In genomic region chr7:6631605-6632004, GRCh38 we compare ENCODE assay signal across 16 cellular contexts. TPM values are rescaled to one million over a fixed set of nuclear protein-coding genes. Genes with fewer than 3 reads are reported as not detected.
DNase-seq lines count a peak whose midpoint lies in the region; ATAC-seq and TF ChIP-seq lines count a peak whose summit lies in the region.
"Had no signal": no experiment of that assay in that cellular context is flagged by ENCODE, and none has a peak within 500 bp of the region (broad histone marks: within the 10 kb centered on the region; RNA-seq: fewer than 3 reads in every experiment).

No MANE protein-coding gene starts in this region.

- POLR2A ChIA-PET in activated CD8-positive, alpha-beta T cell treated with anti-CD3 and anti-CD28 coated beads for 36 hours (lab: Charles Lee) = no interaction called here
- POLR2A ChIA-PET in activated CD8-positive, alpha-beta T cell treated with anti-CD3 and anti-CD28 coated beads, Interleukin-2, amount 10 ng/mL, durations not matched to agents 7 days and 5 days (lab: Charles Lee) = interaction anchor here (1.4 kb wide), 1 partner anchor 55 kb away, joined by 3 read pairs; the partner anchor contains the start of gene ZDHHC4
- POLR2A ChIA-PET in HEK293 (lab: Yijun Ruan, JAX) = interaction anchor here (0.5 kb wide), 1 partner anchor 213 kb away, joined by 3 read pairs; no protein-coding TSS in a partner anchor

- no peak overlapping the region for H3K27ac ChIP-seq in HEK293 (ENCODE audit: extremely low read depth, low read depth, low read length)

- intact Hi-C loops in activated CD8-positive, alpha-beta T cell treated with anti-CD3 and anti-CD28 coated beads for 36 hours (cut with micrococcal nuclease) = no loop called here
- intact Hi-C loops in activated T-helper 1 cell treated with anti-CD3 and anti-CD28 coated beads, Interleukin-12 subunit alpha, Interleukin-12 subunit beta, Interleukin-2, Interleukin-4 antibody, amounts not matched to agents 30 ng/mL and 10 ng/mL and 1 ng/mL, durations not matched to agents 14 hours and 24 hours and 36 hours (cut with micrococcal nuclease) = loop anchor here (10.0 kb wide), 1 partner anchor 57 kb away; the partner anchor contains the start of gene ZDHHC4
- intact Hi-C loops in head of caudate nucleus (cut with DNase I) = no loop called here

- H3K4me1 ChIP-seq in HEK293 (ENCODE audit: control insufficient read depth, insufficient read depth, low read length) = no peaks in the 10 kb centered on the region

- TF ChIP-seq CTCF in activated CD8-positive, alpha-beta T cell treated with anti-CD3 and anti-CD28 coated beads for 36 hours (IDR thresholded peaks at IDR 0.05) = no peak
- no peak for TF ChIP-seq CTCF in HEK293 (tag by site-specific recombination; IDR thresholded peaks at IDR 0.05)

- DNase-seq in activated CD8-positive, alpha-beta T cell treated with anti-CD3 and anti-CD28 coated beads for 36 hours = no peak
- no peak for DNase-seq in activated CD8-positive, alpha-beta T cell treated with anti-CD3 and anti-CD28 coated beads, Interleukin-2, amount 10 ng/mL, durations not matched to agents 7 days and 5 days
- DNase-seq in activated T-helper 1 cell treated with anti-CD3 and anti-CD28 coated beads, Interleukin-12 subunit alpha, Interleukin-12 subunit beta, Interleukin-2, Interleukin-4 antibody, amounts not matched to agents 30 ng/mL and 10 ng/mL and 1 ng/mL, durations not matched to agents 14 hours and 24 hours and 36 hours (ENCODE audit: low spot score) = no peak
- DNase-seq in head of caudate nucleus (peak in 40 of 42 donors; percentile 33 to 92 (median 62)), EL (no peak)
- DNase-seq: C1 segment of cervical spinal cord, KG1, NCI-H1092, NCI-H187, NCI-H446 treated with DMSO at 0.1 percent for 48 hours, NCI-H748 treated with DMSO at 0.1 percent for 48 hours, SIG-M5 had no signal

- H3K4me3 Mint-ChIP-seq in activated CD8-positive, alpha-beta T cell treated with anti-CD3 and anti-CD28 coated beads for 36 hours = no peak overlapping the region
- H3K4me3 Mint-ChIP-seq in activated CD8-positive, alpha-beta T cell treated with anti-CD3 and anti-CD28 coated beads, Interleukin-2, amount 10 ng/mL, durations not matched to agents 7 days and 5 days = no peak overlapping the region
- no peak overlapping the region for H3K4me3 Mint-ChIP-seq in activated T-helper 1 cell treated with anti-CD3 and anti-CD28 coated beads, Interleukin-12 subunit alpha, Interleukin-12 subunit beta, Interleukin-2, Interleukin-4 antibody, amounts not matched to agents 30 ng/mL and 10 ng/mL and 1 ng/mL, durations not matched to agents 14 hours and 24 hours and 36 hours

- no peaks in the 10 kb centered on the region for H3K36me3 ChIP-seq in HEK293 (ENCODE audit: control insufficient read depth in 2 of 2, insufficient read depth in 1 of 2, low read length in 2 of 2)

- ATAC-seq in activated CD8-positive, alpha-beta T cell treated with anti-CD3 and anti-CD28 coated beads for 36 hours = peak; percentile 34
- no peak for ATAC-seq in activated CD8-positive, alpha-beta T cell treated with anti-CD3 and anti-CD28 coated beads, Interleukin-2, amount 10 ng/mL, durations not matched to agents 7 days and 5 days
- no peak for ATAC-seq in HG03469 (IDR thresholded peaks at IDR 0.05; ENCODE audit: unreplicated experiment)
- ATAC-seq in HG02763 (IDR thresholded peaks at IDR 0.05; ENCODE audit: unreplicated experiment) = no peak

- no peak overlapping the region for H3K4me3 ChIP-seq in HEK293 (ENCODE audit: low read depth, low read length)

- peaks cover 3% of the 10 kb centered on the region for H3K9me3 Mint-ChIP-seq in activated CD8-positive, alpha-beta T cell treated with anti-CD3 and anti-CD28 coated beads for 36 hours
- no peaks in the 10 kb centered on the region for H3K9me3 Mint-ChIP-seq in activated CD8-positive, alpha-beta T cell treated with anti-CD3 and anti-CD28 coated beads, Interleukin-2, amount 10 ng/mL, durations not matched to agents 7 days and 5 days (ENCODE audit: insufficient read depth)
- H3K9me3 Mint-ChIP-seq in activated T-helper 1 cell treated with anti-CD3 and anti-CD28 coated beads, Interleukin-12 subunit alpha, Interleukin-12 subunit beta, Interleukin-2, Interleukin-4 antibody, amounts not matched to agents 30 ng/mL and 10 ng/mL and 1 ng/mL, durations not matched to agents 14 hours and 24 hours and 36 hours = no peaks in the 10 kb centered on the region

- CTCF ChIA-PET in activated CD8-positive, alpha-beta T cell treated with anti-CD3 and anti-CD28 coated beads for 36 hours (lab: Charles Lee) = no interaction called here
- CTCF ChIA-PET in activated CD8-positive, alpha-beta T cell treated with anti-CD3 and anti-CD28 coated beads, Interleukin-2, amount 10 ng/mL, durations not matched to agents 7 days and 5 days (lab: Charles Lee) = interaction anchor here (1.3 kb wide), 1 partner anchor 115 kb away, joined by 3 read pairs; no protein-coding TSS in a partner anchor
- CTCF ChIA-PET in HEK293 (lab: Yijun Ruan, JAX) = no interaction called here

- H3K36me3 Mint-ChIP-seq in activated CD8-positive, alpha-beta T cell treated with anti-CD3 and anti-CD28 coated beads for 36 hours (ENCODE audit: low read depth) = no peaks in the 10 kb centered on the region
- no peaks in the 10 kb centered on the region for H3K36me3 Mint-ChIP-seq in activated CD8-positive, alpha-beta T cell treated with anti-CD3 and anti-CD28 coated beads, Interleukin-2, amount 10 ng/mL, durations not matched to agents 7 days and 5 days (ENCODE audit: low read depth)
- H3K36me3 Mint-ChIP-seq in activated T-helper 1 cell treated with anti-CD3 and anti-CD28 coated beads, Interleukin-12 subunit alpha, Interleukin-12 subunit beta, Interleukin-2, Interleukin-4 antibody, amounts not matched to agents 30 ng/mL and 10 ng/mL and 1 ng/mL, durations not matched to agents 14 hours and 24 hours and 36 hours (ENCODE audit: low read depth) = no peaks in the 10 kb centered on the region

- H3K4me1 Mint-ChIP-seq in activated CD8-positive, alpha-beta T cell treated with anti-CD3 and anti-CD28 coated beads for 36 hours (ENCODE audit: low read depth) = no peaks in the 10 kb centered on the region
- peaks cover 15% of the 10 kb centered on the region for H3K4me1 Mint-ChIP-seq in activated CD8-positive, alpha-beta T cell treated with anti-CD3 and anti-CD28 coated beads, Interleukin-2, amount 10 ng/mL, durations not matched to agents 7 days and 5 days (ENCODE audit: low read depth)
- peaks cover 3% of the 10 kb centered on the region for H3K4me1 Mint-ChIP-seq in activated T-helper 1 cell treated with anti-CD3 and anti-CD28 coated beads, Interleukin-12 subunit alpha, Interleukin-12 subunit beta, Interleukin-2, Interleukin-4 antibody, amounts not matched to agents 30 ng/mL and 10 ng/mL and 1 ng/mL, durations not matched to agents 14 hours and 24 hours and 36 hours (ENCODE audit: low read depth)

- no peaks in the 10 kb centered on the region for H3K9me3 ChIP-seq in HEK293 (ENCODE audit: control insufficient read depth, insufficient read depth, low read depth, low read length)

- no peaks in the 10 kb centered on the region for H3K27me3 Mint-ChIP-seq in activated CD8-positive, alpha-beta T cell treated with anti-CD3 and anti-CD28 coated beads for 36 hours
- no peaks in the 10 kb centered on the region for H3K27me3 Mint-ChIP-seq in activated CD8-positive, alpha-beta T cell treated with anti-CD3 and anti-CD28 coated beads, Interleukin-2, amount 10 ng/mL, durations not matched to agents 7 days and 5 days (ENCODE audit: low read depth)
- no peaks in the 10 kb centered on the region for H3K27me3 Mint-ChIP-seq in activated T-helper 1 cell treated with anti-CD3 and anti-CD28 coated beads, Interleukin-12 subunit alpha, Interleukin-12 subunit beta, Interleukin-2, Interleukin-4 antibody, amounts not matched to agents 30 ng/mL and 10 ng/mL and 1 ng/mL, durations not matched to agents 14 hours and 24 hours and 36 hours (ENCODE audit: insufficient read depth)

- no peak overlapping the region for H3K27ac Mint-ChIP-seq in activated CD8-positive, alpha-beta T cell treated with anti-CD3 and anti-CD28 coated beads for 36 hours
- no peak overlapping the region for H3K27ac Mint-ChIP-seq in activated CD8-positive, alpha-beta T cell treated with anti-CD3 and anti-CD28 coated beads, Interleukin-2, amount 10 ng/mL, durations not matched to agents 7 days and 5 days
- H3K27ac Mint-ChIP-seq in activated T-helper 1 cell treated with anti-CD3 and anti-CD28 coated beads, Interleukin-12 subunit alpha, Interleukin-12 subunit beta, Interleukin-2, Interleukin-4 antibody, amounts not matched to agents 30 ng/mL and 10 ng/mL and 1 ng/mL, durations not matched to agents 14 hours and 24 hours and 36 hours = peak overlapping the region; percentile 42

RNA-seq across cellular contexts. Expression of gene ZNF316, which starts 5.5 kb away (rescaled TPM):
- total RNA-seq in activated CD8-positive, alpha-beta T cell treated with anti-CD3 and anti-CD28 coated beads for 36 hours = 10 to 100 TPM; 17.7 to 18.8 TPM
- total RNA-seq in activated CD8-positive, alpha-beta T cell treated with anti-CD3 and anti-CD28 coated beads, Interleukin-2, amount 10 ng/mL, durations not matched to agents 7 days and 5 days = 10 to 100 TPM; 24.2 to 26.8 TPM
- total RNA-seq in activated T-helper 1 cell treated with anti-CD3 and anti-CD28 coated beads, Interleukin-12 subunit alpha, Interleukin-12 subunit beta, Interleukin-2, Interleukin-4 antibody, amounts not matched to agents 30 ng/mL and 10 ng/mL and 1 ng/mL, durations not matched to agents 14 hours and 24 hours and 36 hours = 30.7 and 33.8 TPM in 2 replicates

RNA-seq across cellular contexts. Expression of gene ZNF853, which starts 16.2 kb away (rescaled TPM):
- total RNA-seq in activated CD8-positive, alpha-beta T cell treated with anti-CD3 and anti-CD28 coated beads for 36 hours = 1 to 10 TPM; 1.3 to 1.8 TPM
- 1 to 10 TPM in 1 of 2 experiments, under 1 TPM in 1; 0.78 to 1.0 TPM for total RNA-seq in activated CD8-positive, alpha-beta T cell treated with anti-CD3 and anti-CD28 coated beads, Interleukin-2, amount 10 ng/mL, durations not matched to agents 7 days and 5 days
- total RNA-seq in activated T-helper 1 cell treated with anti-CD3 and anti-CD28 coated beads, Interleukin-12 subunit alpha, Interleukin-12 subunit beta, Interleukin-2, Interleukin-4 antibody, amounts not matched to agents 30 ng/mL and 10 ng/mL and 1 ng/mL, durations not matched to agents 14 hours and 24 hours and 36 hours = 0.41 and 0.42 TPM in 2 replicates
- total RNA-seq: MCF 10A had no signal

RNA-seq across cellular contexts. Expression of gene INTS15, which starts 41.8 kb away (rescaled TPM):
- 10 to 100 TPM; 26.8 to 29.8 TPM for total RNA-seq in activated CD8-positive, alpha-beta T cell treated with anti-CD3 and anti-CD28 coated beads for 36 hours
- total RNA-seq in activated CD8-positive, alpha-beta T cell treated with anti-CD3 and anti-CD28 coated beads, Interleukin-2, amount 10 ng/mL, durations not matched to agents 7 days and 5 days = 10 to 100 TPM; 40.9 to 42.7 TPM
- total RNA-seq in activated T-helper 1 cell treated with anti-CD3 and anti-CD28 coated beads, Interleukin-12 subunit alpha, Interleukin-12 subunit beta, Interleukin-2, Interleukin-4 antibody, amounts not matched to agents 30 ng/mL and 10 ng/mL and 1 ng/mL, durations not matched to agents 14 hours and 24 hours and 36 hours = 44.6 and 46.6 TPM in 2 replicates

RNA-seq across cellular contexts. Expression of gene ZDHHC4, which starts 54.4 kb away (rescaled TPM):
- 10 to 100 TPM; 27.8 to 32.0 TPM for total RNA-seq in activated CD8-positive, alpha-beta T cell treated with anti-CD3 and anti-CD28 coated beads for 36 hours
- total RNA-seq in activated CD8-positive, alpha-beta T cell treated with anti-CD3 and anti-CD28 coated beads, Interleukin-2, amount 10 ng/mL, durations not matched to agents 7 days and 5 days = 10 to 100 TPM; 29.3 to 35.7 TPM
- 21.0 and 24.6 TPM in 2 replicates for total RNA-seq in activated T-helper 1 cell treated with anti-CD3 and anti-CD28 coated beads, Interleukin-12 subunit alpha, Interleukin-12 subunit beta, Interleukin-2, Interleukin-4 antibody, amounts not matched to agents 30 ng/mL and 10 ng/mL and 1 ng/mL, durations not matched to agents 14 hours and 24 hours and 36 hours

Comparison
In these comparisons a context has a peak if more than half of its experiments do, and no peak if none do; other contexts are left out.
1. DNase-seq: peak in head of caudate nucleus (40 of 42); none in activated CD8-positive, alpha-beta T cell treated with anti-CD3 and anti-CD28 coated beads for 36 hours (single experiment), activated CD8-positive, alpha-beta T cell treated with anti-CD3 and anti-CD28 coated beads, Interleukin-2, amount 10 ng/mL, durations not matched to agents 7 days and 5 days (single experiment), activated T-helper 1 cell treated with anti-CD3 and anti-CD28 coated beads, Interleukin-12 subunit alpha, Interleukin-12 subunit beta, Interleukin-2, Interleukin-4 antibody, amounts not matched to agents 30 ng/mL and 10 ng/mL and 1 ng/mL, durations not matched to agents 14 hours and 24 hours and 36 hours (single experiment) and EL (single experiment).